Comparison of ENCODE assay signal across 2 cellular contexts in the genomic region with DNA sequence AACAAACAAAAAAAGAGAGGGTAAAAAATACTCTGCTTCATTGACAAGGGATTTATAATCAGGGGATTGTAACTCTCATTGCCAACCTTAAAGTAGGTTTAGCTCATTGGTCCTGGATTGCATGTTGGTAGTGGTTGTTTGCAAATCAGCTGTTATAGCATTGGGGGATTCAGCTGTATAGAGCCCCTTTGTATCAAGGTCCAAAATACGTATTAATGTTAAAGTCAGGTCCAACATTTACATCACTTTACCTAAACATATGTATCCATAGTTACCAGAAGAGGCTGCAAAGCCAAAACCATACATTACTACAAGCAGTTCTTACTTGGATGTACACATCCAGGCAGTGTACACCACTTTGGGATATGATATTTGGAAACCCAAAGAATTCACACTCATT.
TF ChIP-seq lines count a peak whose summit lies in the region.

No MANE protein-coding gene starts in this region.

TF ChIP-seq in HEK293, 187 proteins besides CTCF, POLR2A, EP300 and RAD21:
- TF ChIP-seq ZNF571 (tag by site-specific recombination; IDR thresholded peaks at IDR 0.05) (no peak), KLF17 (tag by site-specific recombination; IDR thresholded peaks at IDR 0.05) (no peak), ZNF843 (tag by site-specific recombination; IDR thresholded peaks at IDR 0.05) (no peak), ZNF133 (tag by site-specific recombination; IDR thresholded peaks at IDR 0.05) (peak; percentile 95), ZNF350 (tag by site-specific recombination; IDR thresholded peaks at IDR 0.05) (no peak), ZNF324 (tag by site-specific recombination; IDR thresholded peaks at IDR 0.05) (no peak)

TF ChIP-seq in K562, 482 proteins besides CTCF, POLR2A, EP300 and RAD21:
- TF ChIP-seq RFX1 (IDR thresholded peaks at IDR 0.05) (peak; percentile 18; the same call in 1 of the 2 replicates), STAT5A (IDR thresholded peaks at IDR 0.05; ENCODE audit: borderline replicate concordance, low read length) (no peak)
